ENCODE assay signal across 8 cellular contexts in the genomic region with DNA sequence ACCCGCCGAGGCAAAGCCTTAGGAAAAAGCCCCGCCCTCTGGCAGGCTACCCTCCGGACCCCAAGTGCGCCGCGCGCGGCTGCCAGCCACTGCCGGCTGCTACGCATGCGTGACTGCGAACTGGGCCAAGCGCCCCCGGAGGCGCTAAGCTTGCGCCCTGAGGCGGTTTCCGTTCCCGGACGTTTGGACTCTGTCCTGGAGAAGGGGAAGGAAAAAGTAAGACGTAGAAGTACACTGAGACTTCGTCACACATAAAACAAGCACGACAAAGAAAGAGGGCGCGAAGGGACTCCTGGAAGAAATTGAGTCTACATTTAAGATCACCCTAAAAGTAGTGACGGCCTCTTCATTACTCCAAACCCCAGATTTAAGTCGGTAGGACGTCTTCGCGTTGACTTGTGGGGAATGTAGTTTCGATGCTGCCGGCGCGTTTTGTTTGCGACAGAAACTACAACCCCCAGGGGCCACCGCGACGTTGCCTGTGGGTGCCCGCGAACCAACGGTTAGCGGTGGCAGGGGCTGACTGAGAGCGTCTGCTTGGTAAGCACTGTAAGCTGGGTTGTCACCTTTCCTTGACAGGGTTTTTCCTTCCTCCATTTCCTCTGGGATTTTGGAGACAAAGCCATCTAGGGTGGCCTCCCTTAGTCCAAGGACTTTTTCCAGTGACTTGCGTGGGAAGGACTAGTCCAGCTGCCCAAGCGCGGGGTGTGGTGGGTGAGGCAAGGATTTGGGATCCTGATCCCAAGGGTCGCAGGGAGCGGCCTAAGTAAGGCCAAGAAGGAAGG.
DNase-seq lines count a peak whose midpoint lies in the region; ATAC-seq lines count a peak whose summit lies in the region.

Gene CEP57L1 (plus strand): TSS at position 472 of the 785 bp plus-strand sequence. CDS start 49,715 bp downstream, outside the sequence.

- DNase-seq in C1 segment of cervical spinal cord (lab: John Stamatoyannopoulos, UW), result peak; percentile 83 to 100 (median 97)
- DNase-seq in NCI-H748 treated with DMSO at 0.1 percent for 48 hours (lab: John Stamatoyannopoulos, UW), result peak; percentile 93
- peak; percentile 89 to 92 for DNase-seq in activated CD4-positive, alpha-beta T cell treated with anti-CD3 and anti-CD28 coated beads, Interleukin-2, amount 50 U/mL, for 24 hours (ENCODE audit: low read depth in 1 of 2, low spot score in 1 of 2)
- DNase-seq in dedifferentiated amniotic fluid mesenchymal stem cell (ENCODE audit: extremely low spot score), result peak; percentile 94
- DNase-seq in left kidney (ENCODE audit: low read depth, low spot score), result peak; percentile 99
- peak; percentile 93 for DNase-seq in stimulated activated CD4-positive, alpha-beta T cell treated with anti-CD3 and anti-CD28 coated beads, Interleukin-2, amount 100 ng/mL, for 24 hours

- ATAC-seq in GM19328 (IDR thresholded peaks at IDR 0.05; ENCODE audit: unreplicated experiment) (peak; percentile 60), HG03520 (IDR thresholded peaks at IDR 0.05; ENCODE audit: unreplicated experiment) (peak; percentile 65)

Comparison
In these comparisons a context has a peak if more than half of its experiments do, and no peak if none do; other contexts are left out.
1. Peak in every context shown above with its lines: DNase-seq and ATAC-seq.